14 cellular contexts compared by ENCODE assay signal in genomic region chr20:47748069-47748468, GRCh38. TPM values are rescaled to one million over a fixed set of nuclear protein-coding genes. Genes with fewer than 3 reads are reported as not detected.
DNase-seq lines count a peak whose midpoint lies in the region; ATAC-seq and TF ChIP-seq lines count a peak whose summit lies in the region.
"Had no signal": no experiment of that assay in that cellular context is flagged by ENCODE, and none has a peak within 500 bp of the region (broad histone marks: within the 10 kb centered on the region; RNA-seq: fewer than 3 reads in every experiment).

No MANE protein-coding gene starts in this region.

- peak overlapping the region; percentile 87 to 99 (median 96) for H3K27ac Mint-ChIP-seq in CD14-positive monocyte
- peak overlapping the region; percentile 11 for H3K27ac Mint-ChIP-seq in stimulated activated memory B cell treated with anti-CD40 and anti-IgM and Interleukin-4, amounts not matched to agents 10 μg/mL and 1 μg/mL and 100 μg/mL, for 72 hours
- no peak overlapping the region for H3K27ac Mint-ChIP-seq in type B pancreatic cell

- intact Hi-C loops in CD14-positive monocyte (cut with micrococcal nuclease), result loop anchor here in 1 of 2 donors (10.0 kb wide), 1 partner anchor 1177 kb away; the partner anchor contains the start of gene ARFGEF2
- intact Hi-C loops in esophagus muscularis mucosa (cut with DNase I), result no loop called here
- intact Hi-C loops in testis (cut with DNase I; ENCODE audit: low total_unique reads), result no loop called here

- TF ChIP-seq POLR2A in esophagus muscularis mucosa (IDR thresholded peaks at IDR 0.05; ENCODE audit: low read depth) (no peak), testis (IDR thresholded peaks at IDR 0.05) (no peak)

- POLR2A ChIA-PET in HEK293 (lab: Yijun Ruan, JAX), result no interaction called here

- no peak for ATAC-seq in stimulated activated memory B cell treated with anti-CD40 and anti-IgM and Interleukin-4, amounts not matched to agents 10 μg/mL and 1 μg/mL and 100 μg/mL, for 72 hours

- peaks cover 0 to 22% of the 10 kb centered on the region in 2 experiments; a peak in 2 of 3 replicates for H3K36me3 ChIP-seq in HEK293 (ENCODE audit: control insufficient read depth in 2 of 2, insufficient read depth in 1 of 2, low read length in 2 of 2)
- H3K36me3 ChIP-seq in esophagus muscularis mucosa, result peaks cover 0 to 17% (median 3%) of the 10 kb centered on the region in 4 donors
- H3K36me3 ChIP-seq in testis (ENCODE audit: low read depth, missing control alignments), result no peaks in the 10 kb centered on the region

- H3K4me3 ChIP-seq in HEK293 (ENCODE audit: low read depth, low read length), result no peak overlapping the region
- no peak overlapping the region for H3K4me3 ChIP-seq in esophagus muscularis mucosa
- no peak overlapping the region for H3K4me3 ChIP-seq in testis
- H3K4me3 ChIP-seq: GM23248 had no signal

- TF ChIP-seq CTCF in CD14-positive monocyte (IDR thresholded peaks at IDR 0.05) (no peak), HEK293 (tag by site-specific recombination; IDR thresholded peaks at IDR 0.05) (no peak), esophagus muscularis mucosa (IDR thresholded peaks at IDR 0.05) (no peak), type B pancreatic cell (conservative IDR thresholded peaks at IDR 0.05) (no peak), testis (IDR thresholded peaks at IDR 0.05) (no peak)

- peaks cover 0 to 2% (median 0%) of the 10 kb centered on the region in 3 donors for H3K27me3 Mint-ChIP-seq in CD14-positive monocyte (ENCODE audit: low read depth in 3 of 3)
- peaks cover 21% of the 10 kb centered on the region for H3K27me3 Mint-ChIP-seq in stimulated activated memory B cell treated with anti-CD40 and anti-IgM and Interleukin-4, amounts not matched to agents 10 μg/mL and 1 μg/mL and 100 μg/mL, for 72 hours
- H3K27me3 Mint-ChIP-seq in type B pancreatic cell, result no peaks in the 10 kb centered on the region

- TF ChIP-seq EP300 in esophagus muscularis mucosa (IDR thresholded peaks at IDR 0.05), result no peak

- H3K4me1 Mint-ChIP-seq in CD14-positive monocyte (peaks cover 71% of the 10 kb centered on the region), type B pancreatic cell (ENCODE audit: unreplicated experiment) (peaks cover 4% of the 10 kb centered on the region)
- H3K4me1 Mint-ChIP-seq in stimulated activated memory B cell treated with anti-CD40 and anti-IgM and Interleukin-4, amounts not matched to agents 10 μg/mL and 1 μg/mL and 100 μg/mL, for 72 hours, result peaks cover 20% of the 10 kb centered on the region

- H3K36me3 Mint-ChIP-seq in CD14-positive monocyte, result peaks cover 82 to 89% of the 10 kb centered on the region in 2 donors
- no peaks in the 10 kb centered on the region for H3K36me3 Mint-ChIP-seq in stimulated activated memory B cell treated with anti-CD40 and anti-IgM and Interleukin-4, amounts not matched to agents 10 μg/mL and 1 μg/mL and 100 μg/mL, for 72 hours
- H3K36me3 Mint-ChIP-seq in type B pancreatic cell, result peaks cover 23% of the 10 kb centered on the region

- H3K9me3 ChIP-seq in HEK293 (ENCODE audit: control insufficient read depth, insufficient read depth, low read depth, low read length) (no peaks in the 10 kb centered on the region), esophagus muscularis mucosa (no peaks in the 10 kb centered on the region), testis (no peaks in the 10 kb centered on the region)
- H3K9me3 ChIP-seq: SK-N-SH had no signal

- CTCF ChIA-PET in HEK293 (lab: Yijun Ruan, JAX), result no interaction called here

- H3K27me3 ChIP-seq in esophagus muscularis mucosa (no peaks in the 10 kb centered on the region), testis (no peaks in the 10 kb centered on the region)

- H3K4me1 ChIP-seq in HEK293 (ENCODE audit: control insufficient read depth, insufficient read depth, low read length) (no peaks in the 10 kb centered on the region), esophagus muscularis mucosa (peaks cover 15 to 35% (median 31%) of the 10 kb centered on the region in 4 donors), testis (peaks cover 15% of the 10 kb centered on the region)

- H3K9me3 Mint-ChIP-seq in CD14-positive monocyte (peaks cover 0 to 5% (median 0%) of the 10 kb centered on the region in 7 donors), type B pancreatic cell (no peaks in the 10 kb centered on the region)
- H3K9me3 Mint-ChIP-seq in stimulated activated memory B cell treated with anti-CD40 and anti-IgM and Interleukin-4, amounts not matched to agents 10 μg/mL and 1 μg/mL and 100 μg/mL, for 72 hours, result no peaks in the 10 kb centered on the region

- no peak for DNase-seq in CD14-positive monocyte (ENCODE audit: low spot score)
- no peak for DNase-seq in esophagus muscularis mucosa (ENCODE audit: extremely low spot score)
- no peak for DNase-seq in type B pancreatic cell (ENCODE audit: extremely low spot score, unreplicated experiment)
- no peak for DNase-seq in testis
- no peak for DNase-seq in hippocampal formation (lab: John Stamatoyannopoulos, UW)
- DNase-seq: GM23248; NCI-H2107; NCI-H510A; NK-92 treated with Interleukin-12 subunit alpha and Interleukin-12 subunit beta, amount 100 ng/mL, for 24 hours; SHP77; SK-N-SH had no signal

- H3K27ac ChIP-seq in HEK293 (ENCODE audit: extremely low read depth, low read depth, low read length) (no peak overlapping the region), esophagus muscularis mucosa (replicated peaks in 1 of 4) (peak overlapping the region in 3 of 4 donors; percentile 15 to 53 (median 27)), testis (no peak overlapping the region)
- H3K27ac ChIP-seq: GM23248, KMS-11 had no signal

- 92% methylated on average over 6 of the region's 6 CpGs for WGBS in esophagus muscularis mucosa
- 89 to 90% methylated on average over 6 of the region's 6 CpGs for WGBS in testis, 2 donors

- H3K4me3 Mint-ChIP-seq in CD14-positive monocyte (peak overlapping the region; percentile 58 to 59), type B pancreatic cell (no peak overlapping the region)
- H3K4me3 Mint-ChIP-seq in stimulated activated memory B cell treated with anti-CD40 and anti-IgM and Interleukin-4, amounts not matched to agents 10 μg/mL and 1 μg/mL and 100 μg/mL, for 72 hours, result no peak overlapping the region

TF ChIP-seq in HEK293, 187 proteins besides CTCF, POLR2A, EP300 and RAD21:
- no peak for TF ChIP-seq MEIS1 (CRISPR knock-in tag; IDR thresholded peaks at IDR 0.05; ENCODE audit: borderline replicate concordance)
- TF ChIP-seq ZNF623 (tag by site-specific recombination; IDR thresholded peaks at IDR 0.05), result peak; percentile 91

RNA-seq across cellular contexts. Expression of gene SULF2, which starts 37.2 kb away (rescaled TPM):
- polyA plus RNA-seq in CD14-positive monocyte, result 10 to 100 TPM; 60.3 to 75.5 TPM
- total RNA-seq in esophagus muscularis mucosa, result 100 to 1,000 TPM in 3 of 4 donors, 10 to 100 TPM in 1; 78.7 to 243 (median 138) TPM
- total RNA-seq in type B pancreatic cell (ENCODE audit: low replicate concordance), result 89.0 and 146 TPM in 2 replicates
- total RNA-seq in testis, result 100 to 1,000 TPM in 1 of 2 donors, 10 to 100 TPM in 1; 95.6 to 117 TPM
- polyA plus RNA-seq in testis (ENCODE audit: insufficient read depth, low read depth, low replicate concordance), result 61.5 TPM

Comparison
In these comparisons a context has a peak if more than half of its experiments do, and no peak if none do; other contexts are left out.
1. H3K4me3 Mint-ChIP-seq: peak in CD14-positive monocyte (2 of 2); none in stimulated activated memory B cell treated with anti-CD40 and anti-IgM and Interleukin-4, amounts not matched to agents 10 μg/mL and 1 μg/mL and 100 μg/mL, for 72 hours (single experiment) and type B pancreatic cell (single experiment).
2. H3K27ac ChIP-seq: peak in esophagus muscularis mucosa (3 of 4); none in HEK293 (single experiment) and testis (0 of 2).